Comparison of ENCODE assay signal across 26 cellular contexts in the genomic region with DNA sequence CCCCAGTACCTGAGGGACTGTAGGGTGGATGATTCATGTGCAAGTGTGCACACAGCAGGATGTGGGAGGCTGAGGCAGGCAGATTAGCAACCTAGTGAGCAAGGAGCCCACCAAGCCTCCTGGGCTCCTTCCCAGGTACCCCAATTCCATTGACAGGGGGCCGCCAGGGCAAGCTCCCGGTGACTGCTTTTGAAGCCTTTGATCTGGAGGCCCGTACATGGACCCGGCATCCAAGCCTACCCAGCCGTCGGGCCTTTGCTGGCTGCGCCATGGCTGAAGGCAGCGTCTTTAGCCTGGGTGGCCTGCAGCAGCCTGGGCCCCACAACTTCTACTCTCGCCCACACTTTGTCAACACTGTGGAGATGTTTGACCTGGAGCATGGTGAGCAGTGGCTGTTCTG. TPM values are rescaled to one million over a fixed set of nuclear protein-coding genes. Genes with fewer than 3 reads are reported as not detected.
DNase-seq lines count a peak whose midpoint lies in the region; ATAC-seq and TF ChIP-seq lines count a peak whose summit lies in the region.
"Had no signal": no experiment of that assay in that cellular context is flagged by ENCODE, and none has a peak within 500 bp of the region (broad histone marks: within the 10 kb centered on the region; RNA-seq: fewer than 3 reads in every experiment).

No MANE protein-coding gene starts in this region.

- H3K4me1 Mint-ChIP-seq in activated CD8-positive, alpha-beta T cell treated with anti-CD3 and anti-CD28 coated beads for 36 hours (ENCODE audit: low read depth), result peaks cover 12% of the 10 kb centered on the region
- peaks cover 25% of the 10 kb centered on the region for H3K4me1 Mint-ChIP-seq in activated CD8-positive, alpha-beta T cell treated with anti-CD3 and anti-CD28 coated beads, Interleukin-2, amount 10 ng/mL, durations not matched to agents 7 days and 5 days (ENCODE audit: low read depth)
- H3K4me1 Mint-ChIP-seq in brain, result peaks cover 63% of the 10 kb centered on the region

- no peak overlapping the region for H3K4me3 Mint-ChIP-seq in activated CD8-positive, alpha-beta T cell treated with anti-CD3 and anti-CD28 coated beads for 36 hours
- H3K4me3 Mint-ChIP-seq in activated CD8-positive, alpha-beta T cell treated with anti-CD3 and anti-CD28 coated beads, Interleukin-2, amount 10 ng/mL, durations not matched to agents 7 days and 5 days, result no peak overlapping the region
- H3K4me3 Mint-ChIP-seq in brain, result peak overlapping the region in 2 of 5 experiments; percentile 90 to 92
- H3K4me3 Mint-ChIP-seq: activated CD4-positive, alpha-beta T cell treated with anti-CD3 and anti-CD28 coated beads for 36 hours; activated T-cell treated with anti-CD3 and anti-CD28 coated beads, Interleukin-2, amount 50 U/mL, for 24 hours; T-helper 17 cell had no signal

- DNase-seq in activated CD8-positive, alpha-beta T cell treated with anti-CD3 and anti-CD28 coated beads for 36 hours, result peak; percentile 18
- DNase-seq in activated CD8-positive, alpha-beta T cell treated with anti-CD3 and anti-CD28 coated beads, Interleukin-2, amount 10 ng/mL, durations not matched to agents 7 days and 5 days, result no peak
- DNase-seq in activated T-cell treated with anti-CD3 and anti-CD28 coated beads for 4 hours, result no peak
- DNase-seq: activated CD4-positive, alpha-beta T cell treated with anti-CD3 and anti-CD28 coated beads for 36 hours; activated CD8-positive, alpha-beta memory T cell treated with anti-CD3 and anti-CD28 coated beads for 24 hours; activated gamma-delta T cell; activated T-cell treated with anti-CD3 and anti-CD28 coated beads, Interleukin-2, amount 50 U/mL, for 24 hours; brain microvascular endothelial cell; CD4-positive, CD25-positive, alpha-beta regulatory T cell; DND-41; glutamatergic neuron; kidney; mammary epithelial cell; NCI-H2081; NCI-H446; NCI-H774; stimulated activated CD4-positive, alpha-beta T cell treated with anti-CD3 and anti-CD28 coated beads, Interleukin-2, amount 100 ng/mL, for 24 hours; T-helper 17 cell; upper lobe of right lung had no signal

- H3K9me3 ChIP-seq in neural cell (ENCODE audit: low read length) (no peaks in the 10 kb centered on the region), subcutaneous abdominal adipose tissue (ENCODE audit: control insufficient read depth in 5 of 5, low read length in 5 of 5) (no peaks in the 10 kb centered on the region)
- H3K9me3 ChIP-seq: upper lobe of right lung had no signal

- H3K79me2 ChIP-seq in neural cell (replicated peaks; ENCODE audit: insufficient read depth, low read length), result peaks cover 54% of the 10 kb centered on the region

- no peak overlapping the region for H2AFZ ChIP-seq in neural cell (ENCODE audit: low read depth, low read length)

- H3K27me3 Mint-ChIP-seq in activated CD8-positive, alpha-beta T cell treated with anti-CD3 and anti-CD28 coated beads for 36 hours, result peaks cover 6% of the 10 kb centered on the region
- peaks cover 2% of the 10 kb centered on the region for H3K27me3 Mint-ChIP-seq in activated CD8-positive, alpha-beta T cell treated with anti-CD3 and anti-CD28 coated beads, Interleukin-2, amount 10 ng/mL, durations not matched to agents 7 days and 5 days (ENCODE audit: low read depth)
- no peaks in the 10 kb centered on the region for H3K27me3 Mint-ChIP-seq in brain

- no peak for TF ChIP-seq EP300 in neural cell (conservative IDR thresholded peaks at IDR 0.05; ENCODE audit: poor library complexity, severe bottlenecking)

- no peaks in the 10 kb centered on the region for H4K20me1 ChIP-seq in neural cell (ENCODE audit: insufficient read depth)

- POLR2A ChIA-PET in activated CD8-positive, alpha-beta T cell treated with anti-CD3 and anti-CD28 coated beads for 36 hours (lab: Charles Lee), result no interaction called here
- POLR2A ChIA-PET in activated CD8-positive, alpha-beta T cell treated with anti-CD3 and anti-CD28 coated beads, Interleukin-2, amount 10 ng/mL, durations not matched to agents 7 days and 5 days (lab: Charles Lee), result no interaction called here

- H3K27ac ChIP-seq in neural cell (ENCODE audit: low read length) (peak overlapping the region; percentile 86), subcutaneous abdominal adipose tissue (ENCODE audit: low read depth, low read length) (peak overlapping the region; percentile 92)
- H3K27ac ChIP-seq: 22Rv1, brain microvascular endothelial cell, upper lobe of right lung had no signal

- intact Hi-C loops in activated CD8-positive, alpha-beta T cell treated with anti-CD3 and anti-CD28 coated beads for 36 hours (cut with micrococcal nuclease), result no loop called here

- peaks cover 19 to 74% (median 66%) of the 10 kb centered on the region in 5 donors for H3K4me1 ChIP-seq in subcutaneous abdominal adipose tissue (ENCODE audit: control insufficient read depth in 5 of 5, insufficient read depth in 5 of 5, low read length in 5 of 5)

- H3K9ac ChIP-seq in neural cell (ENCODE audit: low read length), result peak overlapping the region; percentile 83
- H3K9ac ChIP-seq in subcutaneous abdominal adipose tissue (ENCODE audit: low read length in 5 of 5), result peak overlapping the region in 4 of 5 donors; percentile 91 to 95 (median 94)

- ATAC-seq in activated CD8-positive, alpha-beta T cell treated with anti-CD3 and anti-CD28 coated beads for 36 hours, result no peak
- no peak for ATAC-seq in activated CD8-positive, alpha-beta T cell treated with anti-CD3 and anti-CD28 coated beads, Interleukin-2, amount 10 ng/mL, durations not matched to agents 7 days and 5 days
- ATAC-seq in HG02885 (IDR thresholded peaks at IDR 0.05; ENCODE audit: poor library complexity, unreplicated experiment), result no peak
- no peak for ATAC-seq in GM21717 (IDR thresholded peaks at IDR 0.05; ENCODE audit: unreplicated experiment)
- ATAC-seq: activated CD4-positive, alpha-beta T cell treated with anti-CD3 and anti-CD28 coated beads for 36 hours; HCT116; T-helper 17 cell; upper lobe of right lung had no signal

- H3K27me3 ChIP-seq in neural cell (ENCODE audit: insufficient read depth, low read depth, low read length) (no peaks in the 10 kb centered on the region), subcutaneous abdominal adipose tissue (ENCODE audit: control insufficient read depth in 5 of 5, insufficient read depth in 4 of 5, low read length in 5 of 5) (no peaks in the 10 kb centered on the region)
- H3K27me3 ChIP-seq: brain microvascular endothelial cell, upper lobe of right lung had no signal

- no peaks in the 10 kb centered on the region for H3K9me2 ChIP-seq in neural cell (ENCODE audit: insufficient read depth, low read length)

- no peaks in the 10 kb centered on the region for H3K9me3 Mint-ChIP-seq in activated CD8-positive, alpha-beta T cell treated with anti-CD3 and anti-CD28 coated beads for 36 hours
- H3K9me3 Mint-ChIP-seq in activated CD8-positive, alpha-beta T cell treated with anti-CD3 and anti-CD28 coated beads, Interleukin-2, amount 10 ng/mL, durations not matched to agents 7 days and 5 days (ENCODE audit: insufficient read depth), result no peaks in the 10 kb centered on the region
- H3K9me3 Mint-ChIP-seq in brain, result no peaks in the 10 kb centered on the region
- H3K9me3 Mint-ChIP-seq: activated T-cell treated with anti-CD3 and anti-CD28 coated beads, Interleukin-2, amount 50 U/mL, for 24 hours had no signal

- CTCF ChIA-PET in activated CD8-positive, alpha-beta T cell treated with anti-CD3 and anti-CD28 coated beads for 36 hours (lab: Charles Lee), result interaction anchor here (1.1 kb wide), 1 partner anchor 275 kb away, joined by 3 read pairs; no protein-coding TSS in a partner anchor
- CTCF ChIA-PET in activated CD8-positive, alpha-beta T cell treated with anti-CD3 and anti-CD28 coated beads, Interleukin-2, amount 10 ng/mL, durations not matched to agents 7 days and 5 days (lab: Charles Lee), result no interaction called here

- TF ChIP-seq RAD21 in neural cell (conservative IDR thresholded peaks at IDR 0.05), result no peak

- TF ChIP-seq CTCF in activated CD8-positive, alpha-beta T cell treated with anti-CD3 and anti-CD28 coated beads for 36 hours (IDR thresholded peaks at IDR 0.05), result no peak
- no peak for TF ChIP-seq CTCF in brain (conservative IDR thresholded peaks at IDR 0.05)
- no peak for TF ChIP-seq CTCF in neural cell (IDR thresholded peaks at IDR 0.05; ENCODE audit: poor library complexity, severe bottlenecking)

- H3K36me3 Mint-ChIP-seq in activated CD8-positive, alpha-beta T cell treated with anti-CD3 and anti-CD28 coated beads for 36 hours (ENCODE audit: low read depth), result no peaks in the 10 kb centered on the region
- no peaks in the 10 kb centered on the region for H3K36me3 Mint-ChIP-seq in activated CD8-positive, alpha-beta T cell treated with anti-CD3 and anti-CD28 coated beads, Interleukin-2, amount 10 ng/mL, durations not matched to agents 7 days and 5 days (ENCODE audit: low read depth)
- peaks cover 5% of the 10 kb centered on the region for H3K36me3 Mint-ChIP-seq in brain
- H3K36me3 Mint-ChIP-seq: CD4-positive, CD25-positive, alpha-beta regulatory T cell had no signal

- H3K36me3 ChIP-seq in neural cell (ENCODE audit: insufficient read depth, low read length), result no peaks in the 10 kb centered on the region
- peaks cover 0 to 53% (median 37%) of the 10 kb centered on the region in 5 donors for H3K36me3 ChIP-seq in subcutaneous abdominal adipose tissue (ENCODE audit: control insufficient read depth in 5 of 5, insufficient read depth in 5 of 5, low read length in 5 of 5)
- H3K36me3 ChIP-seq: brain microvascular endothelial cell had no signal

- H3K4me2 ChIP-seq in neural cell (ENCODE audit: low read length), result no peak overlapping the region

- H3K4me3 ChIP-seq in neural cell (ENCODE audit: low read length) (peak overlapping the region; percentile 76), subcutaneous abdominal adipose tissue (ENCODE audit: low read depth in 1 of 5, low read length in 5 of 5) (peak overlapping the region in 1 of 5 donors; percentile 90)
- H3K4me3 ChIP-seq: upper lobe of right lung had no signal

- peaks cover 4% of the 10 kb centered on the region for H3F3A ChIP-seq in neural cell (ENCODE audit: insufficient read depth, low read length, poor library complexity, severe bottlenecking)

- H3K27ac Mint-ChIP-seq in activated CD8-positive, alpha-beta T cell treated with anti-CD3 and anti-CD28 coated beads for 36 hours, result no peak overlapping the region
- H3K27ac Mint-ChIP-seq in activated CD8-positive, alpha-beta T cell treated with anti-CD3 and anti-CD28 coated beads, Interleukin-2, amount 10 ng/mL, durations not matched to agents 7 days and 5 days, result no peak overlapping the region
- peak overlapping the region; percentile 94 to 99 (median 98) for H3K27ac Mint-ChIP-seq in brain
- H3K27ac Mint-ChIP-seq: activated CD4-positive, alpha-beta T cell treated with anti-CD3 and anti-CD28 coated beads for 36 hours; activated T-cell treated with anti-CD3 and anti-CD28 coated beads, Interleukin-2, amount 50 U/mL, for 24 hours; CD4-positive, CD25-positive, alpha-beta regulatory T cell; T-helper 17 cell had no signal

RNA-seq across cellular contexts. Expression of a gene that starts 3.2 kb away (rescaled TPM):
- 1 to 10 TPM; 1.3 to 2.2 TPM for total RNA-seq in activated CD8-positive, alpha-beta T cell treated with anti-CD3 and anti-CD28 coated beads for 36 hours
- 1 to 10 TPM in 1 of 2 experiments, under 1 TPM in 1; 0.81 to 1.2 TPM for total RNA-seq in activated CD8-positive, alpha-beta T cell treated with anti-CD3 and anti-CD28 coated beads, Interleukin-2, amount 10 ng/mL, durations not matched to agents 7 days and 5 days
- polyA plus RNA-seq in brain (ENCODE audit: insufficient read depth, low read depth, low replicate concordance), result 14.7 TPM
- polyA plus RNA-seq in neural cell, result 64.2 and 65.1 TPM in 2 replicates
- 49.9 and 54.8 TPM in 2 replicates for polyA minus RNA-seq in neural cell

RNA-seq across cellular contexts. Expression of a gene that starts 8.5 kb away (rescaled TPM):
- 10 to 100 TPM; 18.1 to 18.7 TPM for total RNA-seq in activated CD8-positive, alpha-beta T cell treated with anti-CD3 and anti-CD28 coated beads for 36 hours
- 10 to 100 TPM; 21.8 to 22.7 TPM for total RNA-seq in activated CD8-positive, alpha-beta T cell treated with anti-CD3 and anti-CD28 coated beads, Interleukin-2, amount 10 ng/mL, durations not matched to agents 7 days and 5 days
- polyA plus RNA-seq in brain (ENCODE audit: insufficient read depth, low read depth, low replicate concordance), result 13.3 TPM
- polyA plus RNA-seq in neural cell, result 14.8 and 25.7 TPM in 2 replicates
- 37.2 and 38.5 TPM in 2 replicates for polyA minus RNA-seq in neural cell

RNA-seq across cellular contexts. Expression of a gene that starts 41.7 kb away (rescaled TPM):
- not detected for total RNA-seq in activated CD8-positive, alpha-beta T cell treated with anti-CD3 and anti-CD28 coated beads for 36 hours
- under 1 TPM in 1 of 2 experiments, not detected in 1; 0.29 TPM for total RNA-seq in activated CD8-positive, alpha-beta T cell treated with anti-CD3 and anti-CD28 coated beads, Interleukin-2, amount 10 ng/mL, durations not matched to agents 7 days and 5 days
- polyA plus RNA-seq in brain (ENCODE audit: insufficient read depth, low read depth, low replicate concordance) (84.1 TPM), neural cell (2.0 and 15.9 TPM in 2 replicates)
- 1.5 and 4.1 TPM in 2 replicates for polyA minus RNA-seq in neural cell

RNA-seq across cellular contexts. Expression of a gene that starts 54.0 kb away (rescaled TPM):
- total RNA-seq in activated CD8-positive, alpha-beta T cell treated with anti-CD3 and anti-CD28 coated beads for 36 hours, result 10 to 100 TPM; 41.0 to 41.6 TPM
- total RNA-seq in activated CD8-positive, alpha-beta T cell treated with anti-CD3 and anti-CD28 coated beads, Interleukin-2, amount 10 ng/mL, durations not matched to agents 7 days and 5 days, result 10 to 100 TPM; 58.0 to 60.4 TPM
- polyA plus RNA-seq in brain (ENCODE audit: insufficient read depth, low read depth, low replicate concordance) (31.0 TPM), neural cell (58.5 and 62.0 TPM in 2 replicates)
- polyA minus RNA-seq in neural cell, result 64.7 and 67.2 TPM in 2 replicates

Comparison
In these comparisons a context has a peak if more than half of its experiments do, and no peak if none do; other contexts are left out.
1. H3K27ac Mint-ChIP-seq: peak in brain (5 of 5); none in activated CD8-positive, alpha-beta T cell treated with anti-CD3 and anti-CD28 coated beads for 36 hours (single experiment) and activated CD8-positive, alpha-beta T cell treated with anti-CD3 and anti-CD28 coated beads, Interleukin-2, amount 10 ng/mL, durations not matched to agents 7 days and 5 days (single experiment).